ENCODE assay signal across 1 cellular context in genomic region chr5:69369369-69370121, GRCh38.
TF ChIP-seq lines count a peak whose summit lies in the region.

Gene AK6, minus strand, starts transcription at chr5:69369520. Its CDS starts 30 bp downstream, at chr5:69369490.
Gene RAD17, plus strand, starts transcription at chr5:69369818. Its CDS starts 2,391 bp downstream, at chr5:69372209.
Gene TAF9, minus strand, starts transcription at chr5:69369520. Its CDS starts 3,783 bp downstream, at chr5:69365737.

TF ChIP-seq in HepG2, 621 proteins besides CTCF, POLR2A, EP300 and RAD21 (continued from another document and continues in another):
- peak; percentile 87 for TF ChIP-seq ZNF275 (CRISPR knock-in tag; IDR thresholded peaks at IDR 0.05; ENCODE audit: borderline replicate concordance)
- TF ChIP-seq ISX (CRISPR knock-in tag; conservative IDR thresholded peaks at IDR 0.05) = peak; percentile 24; the same call in 1 of the 2 replicates
- TF ChIP-seq TFDP1 (CRISPR knock-in tag; IDR thresholded peaks at IDR 0.05; ENCODE audit: borderline replicate concordance) = peak; percentile 59; the same call in 1 of the 2 replicates
- TF ChIP-seq NONO (IDR thresholded peaks at IDR 0.05) = no peak
- peak; percentile 67; the same call in 1 of the 2 replicates for TF ChIP-seq NONO (CRISPR knock-in tag; conservative IDR thresholded peaks at IDR 0.05)
- peak; percentile 84 for TF ChIP-seq IKZF5 (CRISPR knock-in tag; IDR thresholded peaks at IDR 0.05)
- peak; percentile 53; the same call in 1 of the 2 replicates for TF ChIP-seq ZHX2 (IDR thresholded peaks at IDR 0.05; ENCODE audit: low read depth)
- no peak for TF ChIP-seq ZHX2 (CRISPR knock-in tag; IDR thresholded peaks at IDR 0.05; ENCODE audit: borderline replicate concordance)
- peak; percentile 38; the same call in 1 of the 2 replicates for TF ChIP-seq IRF2 (CRISPR knock-in tag; IDR thresholded peaks at IDR 0.05)
- TF ChIP-seq ZNF800 (CRISPR knock-in tag; IDR thresholded peaks at IDR 0.05) = no peak; the same call in 1 of the 2 replicates
- TF ChIP-seq PAX8 (CRISPR knock-in tag; IDR thresholded peaks at IDR 0.05; ENCODE audit: borderline replicate concordance) = peak; percentile 57; the same call in 1 of the 2 replicates
- no peak; the same call in 1 of the 2 replicates for TF ChIP-seq MLX (CRISPR knock-in tag; IDR thresholded peaks at IDR 0.05)
- peak; percentile 54 for TF ChIP-seq SALL2 (CRISPR knock-in tag; IDR thresholded peaks at IDR 0.05)
- TF ChIP-seq ZSCAN12 (CRISPR knock-in tag; IDR thresholded peaks at IDR 0.05) = peak; percentile 11; the same call in 1 of the 2 replicates
- TF ChIP-seq ZNF777 (CRISPR knock-in tag; IDR thresholded peaks at IDR 0.05) = peak; percentile 74
- peak; percentile 35; the same call in 1 of the 2 replicates for TF ChIP-seq ZNF460 (CRISPR knock-in tag; IDR thresholded peaks at IDR 0.05; ENCODE audit: borderline replicate concordance)
- peak; percentile 60; the same call in 1 of the 2 replicates for TF ChIP-seq ARID5B (CRISPR knock-in tag; IDR thresholded peaks at IDR 0.05)
- peak; percentile 63 for TF ChIP-seq ISL2 (CRISPR knock-in tag; IDR thresholded peaks at IDR 0.05)
- peak; percentile 21; the same call in 1 of the 2 replicates for TF ChIP-seq MAF1 (CRISPR knock-in tag; IDR thresholded peaks at IDR 0.05; ENCODE audit: borderline replicate concordance)
- 0 out of 2 replicates have a peak, but pooled peaks have one; percentile 36 for TF ChIP-seq NFATC3 (CRISPR knock-in tag; IDR thresholded peaks at IDR 0.05)
- peak; percentile 70 for TF ChIP-seq AHDC1 (CRISPR knock-in tag; IDR thresholded peaks at IDR 0.05; ENCODE audit: borderline replicate concordance)
- peak; percentile 86 for TF ChIP-seq TBX2 (CRISPR knock-in tag; IDR thresholded peaks at IDR 0.05; ENCODE audit: borderline replicate concordance)
- TF ChIP-seq ZNF562 (CRISPR knock-in tag; IDR thresholded peaks at IDR 0.05; ENCODE audit: borderline replicate concordance) = no peak
- peak; percentile 42; the same call in 1 of the 2 replicates for TF ChIP-seq BRCA1 (CRISPR knock-in tag; IDR thresholded peaks at IDR 0.05)
- peak; percentile 83; the same call in 1 of the 2 replicates for TF ChIP-seq ZNF678 (CRISPR knock-in tag; IDR thresholded peaks at IDR 0.05)
- TF ChIP-seq ZNF883 (CRISPR knock-in tag; IDR thresholded peaks at IDR 0.05; ENCODE audit: not compliant biosample characterization) = peak; percentile 30
- TF ChIP-seq ZNF740 (CRISPR knock-in tag; IDR thresholded peaks at IDR 0.05) = peak; percentile 5
- peak; percentile 92 for TF ChIP-seq MYPOP (CRISPR knock-in tag; IDR thresholded peaks at IDR 0.05)
- TF ChIP-seq PPARG (CRISPR knock-in tag; conservative IDR thresholded peaks at IDR 0.05) = peak; percentile 95
- TF ChIP-seq POLR2AphosphoS2 (IDR thresholded peaks at IDR 0.05; ENCODE audit: low read depth, low read length) = peak; percentile 18; the same call in 1 of the 2 replicates
